1 cellular context compared by ENCODE assay signal in the genomic region with DNA sequence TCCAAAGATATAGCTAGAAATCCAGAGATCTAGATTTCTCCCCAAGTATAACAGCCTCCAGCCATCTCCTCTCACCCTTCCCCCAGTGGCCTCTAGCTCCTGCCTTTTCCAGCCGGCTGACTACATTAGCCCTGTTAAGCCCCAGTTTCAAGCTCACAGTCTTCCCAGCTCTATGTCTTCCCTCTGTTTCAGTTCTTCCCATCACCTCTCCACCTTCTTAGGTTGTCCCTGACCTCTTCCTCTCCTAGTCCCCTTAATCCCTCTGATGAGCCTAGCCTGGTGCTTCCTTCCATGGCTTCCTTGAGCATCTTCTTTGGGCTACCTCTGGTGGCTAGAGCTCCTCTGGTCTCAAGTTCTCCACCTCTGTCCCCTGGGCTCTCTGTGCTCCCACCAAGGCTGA.
TF ChIP-seq lines count a peak whose summit lies in the region.

No MANE protein-coding gene starts in this region.

TF ChIP-seq in HEK293T, 16 proteins besides CTCF, POLR2A, EP300 and RAD21:
- TF ChIP-seq CTBP1 (IDR thresholded peaks at IDR 0.05; ENCODE audit: borderline replicate concordance) (no peak), FOXA1 (IDR thresholded peaks at IDR 0.05) (no peak), LEF1 (IDR thresholded peaks at IDR 0.05; ENCODE audit: borderline replicate concordance) (no peak), ZNF384 (IDR thresholded peaks at IDR 0.05) (no peak), ARNT (IDR thresholded peaks at IDR 0.05) (no peak), FOXM1 (IDR thresholded peaks at IDR 0.05; ENCODE audit: borderline replicate concordance) (no peak), TARDBP (IDR thresholded peaks at IDR 0.05) (no peak), SP1 (IDR thresholded peaks at IDR 0.05) (no peak), FOXK2 (IDR thresholded peaks at IDR 0.05) (no peak), L3MBTL2 (conservative IDR thresholded peaks at IDR 0.05) (no peak)
